Comparison of ENCODE assay signal across 35 cellular contexts in the genomic region with DNA sequence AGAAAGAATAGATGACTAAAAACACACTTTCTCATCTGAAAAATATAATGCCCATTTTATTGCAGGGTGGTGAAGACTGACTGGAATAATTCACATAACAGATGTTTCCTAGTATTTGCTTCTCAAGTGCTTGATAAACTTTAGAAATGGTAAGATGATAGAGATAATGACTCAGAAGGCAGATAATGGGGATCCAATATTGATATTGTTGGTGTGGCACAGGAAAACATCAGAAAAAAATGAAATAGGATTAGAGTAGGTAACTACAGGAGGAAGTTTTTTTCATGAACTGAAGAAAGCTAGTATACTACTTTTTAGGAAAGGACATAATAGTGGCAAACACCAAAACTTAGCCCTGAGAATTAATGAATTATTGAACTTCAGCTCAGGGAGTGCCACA. TPM values are rescaled to one million over a fixed set of nuclear protein-coding genes. Genes with fewer than 3 reads are reported as not detected.
"Had no signal": no experiment of that assay in that cellular context is flagged by ENCODE, and none has a peak within 500 bp of the region (broad histone marks: within the 10 kb centered on the region; RNA-seq: fewer than 3 reads in every experiment).

No MANE protein-coding gene starts in this region.

- H3K9me3 ChIP-seq: Peyer's patch, SJSA1 had no signal

- H3K36me3 ChIP-seq: cardiac muscle cell, SJSA1 had no signal

- H3K4me3 ChIP-seq: cardiac muscle cell, K562, Peyer's patch, SJSA1 had no signal

- H3K4me3 Mint-ChIP-seq: activated CD4-positive, alpha-beta T cell treated with anti-CD3 and anti-CD28 coated beads for 36 hours; activated CD4-positive, alpha-beta T cell treated with anti-CD3 and anti-CD28 coated beads, Interleukin-2, amount 10 ng/mL, durations not matched to agents 7 days and 5 days; activated CD8-positive, alpha-beta T cell treated with anti-CD3 and anti-CD28 coated beads, Interleukin-2, amount 10 ng/mL, durations not matched to agents 7 days and 5 days; activated naive CD4-positive, alpha-beta T cell treated with anti-CD3 and anti-CD28 coated beads for 36 hours; activated naive CD8-positive, alpha-beta T cell; activated naive CD8-positive, alpha-beta T cell treated with anti-CD3 and anti-CD28 coated beads, Interleukin-2, amount 50 U/mL, for 24 hours; activated T-cell treated with anti-CD3 and anti-CD28 coated beads, Interleukin-2, amount 50 U/mL, for 24 hours; central memory CD8-positive, alpha-beta T cell; T-helper 2 cell treated with Interferon-gamma antibody and Interleukin-4, amounts not matched to agents 5 μg/mL and 100 μg/mL, for 36 hours; WTC11 had no signal

- ATAC-seq: activated CD4-positive, alpha-beta T cell treated with anti-CD3 and anti-CD28 coated beads for 36 hours; activated CD4-positive, CD25-positive, alpha-beta regulatory T cell treated with anti-CD3 and anti-CD28 coated beads, Interleukin-2, amount 50 U/mL, for 24 hours; activated CD8-positive, alpha-beta T cell treated with anti-CD3 and anti-CD28 coated beads, Interleukin-2, amount 10 ng/mL, durations not matched to agents 7 days and 5 days; activated naive CD8-positive, alpha-beta T cell treated with anti-CD3 and anti-CD28 coated beads, Interleukin-2, amount 50 U/mL, for 24 hours; K562; WTC11 had no signal

- DNase-seq: activated CD4-positive, alpha-beta T cell treated with anti-CD3 and anti-CD28 coated beads for 36 hours; activated CD4-positive, alpha-beta T cell treated with anti-CD3 and anti-CD28 coated beads, Interleukin-2, amount 10 ng/mL, durations not matched to agents 7 days and 5 days; activated CD4-positive, alpha-beta T cell treated with anti-CD3 and anti-CD28 coated beads, Interleukin-2, amount 50 U/mL, for 48 hours; activated CD8-positive, alpha-beta T cell treated with anti-CD3 and anti-CD28 coated beads, Interleukin-2, amount 10 ng/mL, durations not matched to agents 7 days and 5 days; activated gamma-delta T cell; activated naive CD4-positive, alpha-beta T cell treated with anti-CD3 and anti-CD28 coated beads for 36 hours; activated naive CD8-positive, alpha-beta T cell treated with anti-CD3 and anti-CD28 coated beads, Interleukin-2, amount 50 U/mL, for 24 hours; activated T-cell treated with anti-CD3 and anti-CD28 coated beads, Interleukin-2, amount 50 U/mL, for 24 hours; amniotic stem cell; aorta; NCI-H1092 treated with DMSO at 0.1 percent for 48 hours; NCI-H1417; NCI-H146; NCI-H187; NCI-H2029 treated with DMSO at 0.1 percent for 48 hours; NCI-H2107; NCI-H2171; NCI-H510A; NCI-H526; NCI-H748 treated with DMSO at 0.1 percent for 48 hours; NK-92 treated with Interleukin-12 subunit alpha and Interleukin-12 subunit beta, amount 100 ng/mL, for 24 hours; PC-3; Peyer's patch; RPMI8226; SHP77 treated with DMSO at 0.1 percent for 48 hours had no signal

- H3K27me3 ChIP-seq: cardiac muscle cell, Peyer's patch, SJSA1 had no signal

- H3K27ac Mint-ChIP-seq: activated CD4-positive, alpha-beta T cell treated with anti-CD3 and anti-CD28 coated beads for 36 hours; activated CD4-positive, alpha-beta T cell treated with anti-CD3 and anti-CD28 coated beads, Interleukin-2, amount 10 ng/mL, durations not matched to agents 7 days and 5 days; activated CD8-positive, alpha-beta T cell treated with anti-CD3 and anti-CD28 coated beads, Interleukin-2, amount 10 ng/mL, durations not matched to agents 7 days and 5 days; activated naive CD4-positive, alpha-beta T cell treated with anti-CD3 and anti-CD28 coated beads for 36 hours; activated naive CD8-positive, alpha-beta T cell; activated naive CD8-positive, alpha-beta T cell treated with anti-CD3 and anti-CD28 coated beads, Interleukin-2, amount 50 U/mL, for 24 hours; activated T-cell treated with anti-CD3 and anti-CD28 coated beads, Interleukin-2, amount 50 U/mL, for 24 hours; activated T-helper 2 cell treated with anti-CD3 and anti-CD28 coated beads, Interferon-gamma antibody, Interleukin-2, Interleukin-4, amounts not matched to agents 10 μg/mL and 5 μg/mL and 100 μg/mL, durations not matched to agents 14 hours and 24 hours and 36 hours; T-helper 2 cell treated with Interferon-gamma antibody and Interleukin-4, amounts not matched to agents 5 μg/mL and 100 μg/mL, for 36 hours; WTC11 had no signal

- H3K4me1 ChIP-seq: Peyer's patch had no signal

- FAIRE-seq: K562 had no signal

- H3K27ac ChIP-seq: cardiac muscle cell, Peyer's patch, SJSA1 had no signal

- H3K27me3 Mint-ChIP-seq: activated CD4-positive, alpha-beta T cell treated with anti-CD3 and anti-CD28 coated beads for 36 hours; activated CD4-positive, alpha-beta T cell treated with anti-CD3 and anti-CD28 coated beads, Interleukin-2, amount 10 ng/mL, durations not matched to agents 7 days and 5 days; activated naive CD8-positive, alpha-beta T cell; activated naive CD8-positive, alpha-beta T cell treated with anti-CD3 and anti-CD28 coated beads, Interleukin-2, amount 50 U/mL, for 24 hours; activated T-cell treated with anti-CD3 and anti-CD28 coated beads, Interleukin-2, amount 50 U/mL, for 24 hours; central memory CD8-positive, alpha-beta T cell had no signal

RNA-seq across cellular contexts. Expression of a gene that starts 20.2 kb away (rescaled TPM):
- total RNA-seq: activated CD4-positive, alpha-beta T cell treated with anti-CD3 and anti-CD28 coated beads for 36 hours; activated CD4-positive, alpha-beta T cell treated with anti-CD3 and anti-CD28 coated beads, Interleukin-2, amount 10 ng/mL, durations not matched to agents 7 days and 5 days; activated CD8-positive, alpha-beta T cell treated with anti-CD3 and anti-CD28 coated beads, Interleukin-2, amount 10 ng/mL, durations not matched to agents 7 days and 5 days; activated naive CD4-positive, alpha-beta T cell treated with anti-CD3 and anti-CD28 coated beads for 36 hours; T-helper 1 cell treated with Interleukin-12 subunit alpha and Interleukin-12 subunit beta and Interleukin-4 antibody, amounts not matched to agents 30 ng/mL and 1 ng/mL, for 36 hours; WTC11 had no signal
